ENCODE assay signal across 8 cellular contexts in genomic region chr2:2057125-2057721, GRCh38.
DNase-seq lines count a peak whose midpoint lies in the region; ATAC-seq and TF ChIP-seq lines count a peak whose summit lies in the region.

No MANE protein-coding gene starts in this region.

- intact Hi-C loops in cardiac septum (cut with DNase I) = loop anchor here (1.0 to 10.0 kb wide), 2 partner anchors 42 to 432 kb away; no protein-coding TSS in a partner anchor

- H3K27me3 Mint-ChIP-seq in activated T-cell treated with anti-CD3 and anti-CD28 coated beads, Interleukin-2, amount 50 U/mL, for 24 hours = no peaks in the 10 kb centered on the region
- peaks cover 6% of the 10 kb centered on the region for H3K27me3 Mint-ChIP-seq in neural progenitor cell (ENCODE audit: insufficient read depth, low read depth)

- H3K4me1 ChIP-seq in neural progenitor cell = no peaks in the 10 kb centered on the region

- no peaks in the 10 kb centered on the region for H3K9me3 ChIP-seq in neural progenitor cell (ENCODE audit: low read depth)

- H2AFZ ChIP-seq in neural progenitor cell (replicated peaks) = no peak overlapping the region

- ATAC-seq in GM21737 (IDR thresholded peaks at IDR 0.05; ENCODE audit: unreplicated experiment) = peak; percentile 88
- no peak for ATAC-seq in HG03108 (IDR thresholded peaks at IDR 0.05; ENCODE audit: unreplicated experiment)
- no peak for ATAC-seq in GM19023 (IDR thresholded peaks at IDR 0.05; ENCODE audit: unreplicated experiment)

- no peak for TF ChIP-seq CTCF in neural progenitor cell (IDR thresholded peaks at IDR 0.05)

- H4K20me1 ChIP-seq in neural progenitor cell (ENCODE audit: low read depth) = no peaks in the 10 kb centered on the region

- no peaks in the 10 kb centered on the region for H3K36me3 ChIP-seq in neural progenitor cell

- H3K4me1 Mint-ChIP-seq in activated T-cell treated with anti-CD3 and anti-CD28 coated beads, Interleukin-2, amount 50 U/mL, for 24 hours (ENCODE audit: low read depth) = peaks cover 20% of the 10 kb centered on the region
- H3K4me1 Mint-ChIP-seq in neural progenitor cell = no peaks in the 10 kb centered on the region

- no peak overlapping the region for H3K9ac ChIP-seq in neural progenitor cell

- H3F3A ChIP-seq in neural progenitor cell (ENCODE audit: low read depth) = no peaks in the 10 kb centered on the region

- H3K4me2 ChIP-seq in neural progenitor cell = no peak overlapping the region

- H3K4me3 ChIP-seq in neural progenitor cell = no peak overlapping the region

- H3K36me3 Mint-ChIP-seq in activated T-cell treated with anti-CD3 and anti-CD28 coated beads, Interleukin-2, amount 50 U/mL, for 24 hours (ENCODE audit: low read depth) = no peaks in the 10 kb centered on the region
- no peaks in the 10 kb centered on the region for H3K36me3 Mint-ChIP-seq in neural progenitor cell

- peak overlapping the region; percentile 51 for H3K27ac Mint-ChIP-seq in activated T-cell treated with anti-CD3 and anti-CD28 coated beads, Interleukin-2, amount 50 U/mL, for 24 hours
- H3K27ac Mint-ChIP-seq in neural progenitor cell = no peak overlapping the region

- DNase-seq in NCI-H69 (lab: John Stamatoyannopoulos, UW) (peak; percentile 97), cardiac septum (ENCODE audit: low spot score) (peak; percentile 90), neural progenitor cell (ENCODE audit: low spot score) (no peak)
- peak; percentile 65 for DNase-seq in activated T-cell treated with anti-CD3 and anti-CD28 coated beads, Interleukin-2, amount 50 U/mL, for 24 hours
- peak; percentile 31 for DNase-seq in stimulated activated CD8-positive, alpha-beta memory T cell treated with anti-CD3 and anti-CD28 coated beads, Interleukin-12 subunit alpha, Interleukin-12 subunit beta, amount 100 ng/mL, for 24 hours (ENCODE audit: extremely low read depth)

- H3K79me2 ChIP-seq in neural progenitor cell (ENCODE audit: low read depth) = no peaks in the 10 kb centered on the region

- no peak overlapping the region for H3K27ac ChIP-seq in neural progenitor cell

- peaks cover 11% of the 10 kb centered on the region for H3K9me3 Mint-ChIP-seq in activated T-cell treated with anti-CD3 and anti-CD28 coated beads, Interleukin-2, amount 50 U/mL, for 24 hours
- H3K9me3 Mint-ChIP-seq in neural progenitor cell = no peaks in the 10 kb centered on the region

- H3K27me3 ChIP-seq in neural progenitor cell = no peaks in the 10 kb centered on the region

- no peak overlapping the region for H3K4me3 Mint-ChIP-seq in activated T-cell treated with anti-CD3 and anti-CD28 coated beads, Interleukin-2, amount 50 U/mL, for 24 hours
- H3K4me3 Mint-ChIP-seq in neural progenitor cell = no peak overlapping the region
